In genomic region chr2:104562537-104562936, GRCh38 we compare ENCODE assay signal across 19 cellular contexts.
"Had no signal": no experiment of that assay in that cellular context is flagged by ENCODE, and none has a peak within 500 bp of the region (broad histone marks: within the 10 kb centered on the region; RNA-seq: fewer than 3 reads in every experiment).

No MANE protein-coding gene starts in this region.

- ATAC-seq: activated T-cell treated with anti-CD3 and anti-CD28 coated beads, Interleukin-2, amount 50 U/mL, for 4 hours; K562 had no signal

- H3K4me1 Mint-ChIP-seq: activated CD4-positive, alpha-beta T cell treated with anti-CD3 and anti-CD28 coated beads, Interleukin-2, amount 10 ng/mL, durations not matched to agents 24 days and 14 days had no signal

- H3K27ac Mint-ChIP-seq: activated CD4-positive, alpha-beta T cell treated with anti-CD3 and anti-CD28 coated beads, Interleukin-2, amount 10 ng/mL, durations not matched to agents 24 days and 14 days; activated naive CD4-positive, alpha-beta T cell treated with anti-CD3 and anti-CD28 coated beads for 36 hours; activated naive CD8-positive, alpha-beta T cell; T-helper 1 cell treated with Interleukin-12 subunit alpha and Interleukin-12 subunit beta and Interleukin-4 antibody, amounts not matched to agents 30 μg/mL and 1 μg/mL, for 36 hours had no signal

- H3K36me3 ChIP-seq: brain microvascular endothelial cell, cardiac muscle cell had no signal

- H3K4me2 ChIP-seq: PC-9 had no signal

- H3K27ac ChIP-seq: brain microvascular endothelial cell, cardiac muscle cell, PC-9 had no signal

- H3K4me3 ChIP-seq: cardiac muscle cell, K562, PC-9 had no signal

- H3K9me3 Mint-ChIP-seq: activated CD4-positive, alpha-beta T cell treated with anti-CD3 and anti-CD28 coated beads, Interleukin-2, amount 10 ng/mL, durations not matched to agents 24 days and 14 days; activated naive CD4-positive, alpha-beta T cell treated with anti-CD3 and anti-CD28 coated beads for 36 hours; T-helper 1 cell treated with Interleukin-12 subunit alpha and Interleukin-12 subunit beta and Interleukin-4 antibody, amounts not matched to agents 30 μg/mL and 1 μg/mL, for 36 hours had no signal

- H3K36me3 Mint-ChIP-seq: activated naive CD8-positive, alpha-beta T cell had no signal

- H3K4me3 Mint-ChIP-seq: activated CD4-positive, alpha-beta T cell treated with anti-CD3 and anti-CD28 coated beads, Interleukin-2, amount 10 ng/mL, durations not matched to agents 24 days and 14 days; activated naive CD4-positive, alpha-beta T cell treated with anti-CD3 and anti-CD28 coated beads for 36 hours; activated naive CD8-positive, alpha-beta T cell; activated T-cell treated with anti-CD3 and anti-CD28 coated beads, Interleukin-2, amount 50 U/mL, for 4 hours; T-helper 1 cell treated with Interleukin-12 subunit alpha and Interleukin-12 subunit beta and Interleukin-4 antibody, amounts not matched to agents 30 μg/mL and 1 μg/mL, for 36 hours had no signal

- DNase-seq: activated CD4-positive, alpha-beta T cell treated with anti-CD3 and anti-CD28 coated beads, Interleukin-2, amount 10 ng/mL, durations not matched to agents 24 days and 14 days; activated CD4-positive, alpha-beta T cell treated with anti-CD3 and anti-CD28 coated beads, Interleukin-2, amount 50 U/mL, for 48 hours; activated CD4-positive, CD25-positive, alpha-beta regulatory T cell treated with anti-CD3 and anti-CD28 coated beads, Interleukin-2, amount 50 U/mL, for 72 hours; activated CD8-positive, alpha-beta memory T cell treated with anti-CD3 and anti-CD28 coated beads for 24 hours; activated gamma-delta T cell; activated naive CD4-positive, alpha-beta T cell treated with anti-CD3 and anti-CD28 coated beads for 36 hours; activated T-cell treated with anti-CD3 and anti-CD28 coated beads, Interleukin-2, amount 50 U/mL, for 4 hours; brain microvascular endothelial cell; cerebellar nuclear complex; Kasumi-1; NCI-H1048; NCI-H1930; NCI-H510A treated with DMSO at 0.1 percent for 48 hours; PC-9; SHP77 treated with DMSO at 0.1 percent for 48 hours had no signal

- H2AFZ ChIP-seq: PC-9 had no signal

- H3K27me3 Mint-ChIP-seq: activated CD4-positive, alpha-beta T cell treated with anti-CD3 and anti-CD28 coated beads, Interleukin-2, amount 10 ng/mL, durations not matched to agents 24 days and 14 days; activated naive CD8-positive, alpha-beta T cell had no signal

- H3K27me3 ChIP-seq: brain microvascular endothelial cell, cardiac muscle cell had no signal
